Comparison of ENCODE assay signal across 24 cellular contexts in the genomic region with DNA sequence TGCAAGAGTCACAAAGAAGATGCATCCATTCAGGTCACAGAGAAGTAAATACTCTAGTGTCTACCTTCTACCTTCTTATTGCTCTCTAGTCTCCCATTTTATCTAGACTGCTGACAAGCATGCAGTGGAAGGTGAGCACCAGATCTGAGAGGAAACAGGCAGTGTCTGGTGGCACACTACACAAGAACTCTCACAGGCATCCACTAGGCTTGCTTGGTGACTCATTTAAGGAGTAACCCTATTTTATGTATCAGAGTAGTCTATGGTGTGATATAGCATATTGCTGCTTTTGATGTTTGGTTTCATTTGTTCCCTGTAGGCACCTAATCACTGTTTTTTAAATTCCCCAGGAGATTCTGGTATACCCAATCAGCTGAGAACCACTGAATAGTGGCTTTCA. TPM values are rescaled to one million over a fixed set of nuclear protein-coding genes. Genes with fewer than 3 reads are reported as not detected.
A peak's percentile ranks its signal among the peaks of the same experiment; 100 is the strongest.
DNase-seq lines count a peak whose midpoint lies in the region; ATAC-seq, FAIRE-seq and TF ChIP-seq lines count a peak whose summit lies in the region.
"Had no signal": no experiment of that assay in that cellular context is flagged by ENCODE, and none has a peak within 500 bp of the region (broad histone marks: within the 10 kb centered on the region; RNA-seq: fewer than 3 reads in every experiment).

No MANE protein-coding gene starts in this region.

- no peak for TF ChIP-seq CTCF in A549 (IDR thresholded peaks at IDR 0.05)
- no peak for TF ChIP-seq CTCF in bronchial epithelial cell (IDR thresholded peaks at IDR 0.05; ENCODE audit: insufficient read depth, low read length, severe bottlenecking)

- H3K4me3 Mint-ChIP-seq in CD4-positive, CD25-positive, alpha-beta regulatory T cell, result no peak overlapping the region
- H3K4me3 Mint-ChIP-seq in T-helper 2 cell treated with Interferon-gamma antibody and Interleukin-4, amounts not matched to agents 5 μg/mL and 100 μg/mL, for 36 hours, result peak overlapping the region; percentile 24

- H3K27me3 ChIP-seq in CD4-positive, CD25-positive, alpha-beta regulatory T cell (ENCODE audit: control insufficient read depth, insufficient read depth, low read length), result peaks cover 32% of the 10 kb centered on the region
- peaks cover 26% of the 10 kb centered on the region for H3K27me3 ChIP-seq in bronchial epithelial cell (ENCODE audit: control insufficient read depth, insufficient read depth, low read length)

- no peak overlapping the region for H3K27ac ChIP-seq in A549
- no peak overlapping the region for H3K27ac ChIP-seq in CD4-positive, CD25-positive, alpha-beta regulatory T cell (ENCODE audit: insufficient read depth, low read length, poor library complexity, severe bottlenecking)
- H3K27ac ChIP-seq: body of pancreas, coronary artery, KMS-11, prostate gland, suprapubic skin, WERI-Rb-1 had no signal

- peaks cover 59% of the 10 kb centered on the region for H3K27me3 Mint-ChIP-seq in CD4-positive, CD25-positive, alpha-beta regulatory T cell
- H3K27me3 Mint-ChIP-seq in T-helper 2 cell treated with Interferon-gamma antibody and Interleukin-4, amounts not matched to agents 5 μg/mL and 100 μg/mL, for 36 hours (ENCODE audit: low read depth), result peaks cover 34% of the 10 kb centered on the region

- TF ChIP-seq RAD21 in A549 (conservative IDR thresholded peaks at IDR 0.05 in 1 of 2, IDR thresholded peaks at IDR 0.05 in 1 of 2), result no peak

- CTCF ChIA-PET in A549 (lab: Yijun Ruan, JAX), result no interaction called here

- DNase-seq in A549 (ENCODE audit: low read depth in 1 of 2, low spot score in 1 of 2) (no peak), bronchial epithelial cell (ENCODE audit: low read depth) (peak; percentile 16), left colon (no peak), NCI-H2227 treated with DMSO at 0.1 percent for 48 hours (lab: John Stamatoyannopoulos, UW) (no peak), NCI-H2227 (lab: John Stamatoyannopoulos, UW; ENCODE audit: unreplicated experiment) (no peak), NCI-H524 treated with DMSO at 0.1 percent for 48 hours (lab: John Stamatoyannopoulos, UW) (no peak)
- DNase-seq in CD4-positive, CD25-positive, alpha-beta regulatory T cell, result peak in 1 of 3 donors; percentile 69
- DNase-seq in T-helper 2 cell treated with Interferon-gamma antibody and Interleukin-4, amounts not matched to agents 5 μg/mL and 100 μg/mL, for 36 hours (ENCODE audit: low spot score), result peak; percentile 28
- DNase-seq: body of pancreas, DMS53, H9, left ventricle myocardium inferior, NCI-H1048, NCI-H187 treated with DMSO at 0.1 percent for 48 hours, NCI-H345, WERI-Rb-1 had no signal

- H3K4me3 ChIP-seq in A549 (no peak overlapping the region), bronchial epithelial cell (ENCODE audit: low read depth, low read length) (no peak overlapping the region)
- no peak overlapping the region for H3K4me3 ChIP-seq in CD4-positive, CD25-positive, alpha-beta regulatory T cell (ENCODE audit: low read depth, low read length)
- H3K4me3 ChIP-seq: body of pancreas, coronary artery, prostate gland, suprapubic skin had no signal

- intact Hi-C loops in left colon (cut with DNase I, micrococcal nuclease), result no loop called here

- TF ChIP-seq POLR2A in A549 (IDR thresholded peaks at IDR 0.05; ENCODE audit: low read length), result no peak

- H3K9me3 Mint-ChIP-seq in CD4-positive, CD25-positive, alpha-beta regulatory T cell, result no peaks in the 10 kb centered on the region
- no peaks in the 10 kb centered on the region for H3K9me3 Mint-ChIP-seq in T-helper 2 cell treated with Interferon-gamma antibody and Interleukin-4, amounts not matched to agents 5 μg/mL and 100 μg/mL, for 36 hours
- H3K9me3 Mint-ChIP-seq: H9 had no signal

- no peak for TF ChIP-seq EP300 in A549 (IDR thresholded peaks at IDR 0.05)

- H3K4me2 ChIP-seq in A549, result no peak overlapping the region
- H3K4me2 ChIP-seq: KMS-11 had no signal

- no peak overlapping the region for H3K27ac Mint-ChIP-seq in CD4-positive, CD25-positive, alpha-beta regulatory T cell
- peak overlapping the region; percentile 8 for H3K27ac Mint-ChIP-seq in T-helper 2 cell treated with Interferon-gamma antibody and Interleukin-4, amounts not matched to agents 5 μg/mL and 100 μg/mL, for 36 hours
- H3K27ac Mint-ChIP-seq: H9 had no signal

- H3K4me1 ChIP-seq in A549, result no peaks in the 10 kb centered on the region
- H3K4me1 ChIP-seq in CD4-positive, CD25-positive, alpha-beta regulatory T cell (ENCODE audit: control insufficient read depth, insufficient read depth, low read length, poor library complexity, severe bottlenecking), result no peaks in the 10 kb centered on the region
- H3K4me1 ChIP-seq: prostate gland had no signal

- no peak for FAIRE-seq in A549 (lab: Jason Lieb, UNC)
- no peak for FAIRE-seq in bronchial epithelial cell (lab: Jason Lieb, UNC)
- FAIRE-seq: GM12892, HTR-8/SVneo, RCC 7860, urothelium cell line had no signal

- ATAC-seq in A549, result peak; percentile 24 to 36; a peak in 1 of 6 replicates
- ATAC-seq in CD4-positive, CD25-positive, alpha-beta regulatory T cell (ENCODE audit: low read depth in 2 of 2), result peak; percentile 58 to 79
- ATAC-seq in left colon, result no peak
- ATAC-seq: body of pancreas had no signal

- H3K9me3 ChIP-seq in A549, result no peaks in the 10 kb centered on the region
- no peaks in the 10 kb centered on the region for H3K9me3 ChIP-seq in CD4-positive, CD25-positive, alpha-beta regulatory T cell (ENCODE audit: control insufficient read depth in 2 of 2, low read length in 2 of 2)
- H3K9me3 ChIP-seq: body of pancreas, left ventricle myocardium inferior, prostate gland, suprapubic skin had no signal

- no peaks in the 10 kb centered on the region for H3K36me3 Mint-ChIP-seq in CD4-positive, CD25-positive, alpha-beta regulatory T cell
- H3K36me3 Mint-ChIP-seq in T-helper 2 cell treated with Interferon-gamma antibody and Interleukin-4, amounts not matched to agents 5 μg/mL and 100 μg/mL, for 36 hours (ENCODE audit: low read depth), result no peaks in the 10 kb centered on the region

- H3K4me1 Mint-ChIP-seq in CD4-positive, CD25-positive, alpha-beta regulatory T cell, result peaks cover 0 to 17% (median 9%) of the 10 kb centered on the region in 4 donors
- peaks cover 36% of the 10 kb centered on the region for H3K4me1 Mint-ChIP-seq in T-helper 2 cell treated with Interferon-gamma antibody and Interleukin-4, amounts not matched to agents 5 μg/mL and 100 μg/mL, for 36 hours (ENCODE audit: low read depth)

- POLR2A ChIA-PET in A549 (lab: Yijun Ruan, JAX), result no interaction called here

- H3K36me3 ChIP-seq in CD4-positive, CD25-positive, alpha-beta regulatory T cell (ENCODE audit: control insufficient read depth, insufficient read depth, low read length), result no peaks in the 10 kb centered on the region
- H3K36me3 ChIP-seq in bronchial epithelial cell (ENCODE audit: control insufficient read depth, insufficient read depth, low read length), result no peaks in the 10 kb centered on the region
- H3K36me3 ChIP-seq: left ventricle myocardium inferior, prostate gland, suprapubic skin, WERI-Rb-1 had no signal

TF ChIP-seq in A549, 52 proteins besides CTCF, POLR2A, EP300 and RAD21 (continues in another document):
- TF ChIP-seq NPAS2 (CRISPR knock-in tag; IDR thresholded peaks at IDR 0.05; ENCODE audit: borderline replicate concordance) (no peak), TFCP2L1 (CRISPR knock-in tag; IDR thresholded peaks at IDR 0.05) (no peak), BHLHE40 (IDR thresholded peaks at IDR 0.05; ENCODE audit: low read depth, low read length) (no peak), KDM1A (IDR thresholded peaks at IDR 0.05; ENCODE audit: low read depth) (no peak), NR3C1 (IDR thresholded peaks at IDR 0.05) (no peak), HEYL (CRISPR knock-in tag; IDR thresholded peaks at IDR 0.05) (no peak)
- TF ChIP-seq, protein P1, sequence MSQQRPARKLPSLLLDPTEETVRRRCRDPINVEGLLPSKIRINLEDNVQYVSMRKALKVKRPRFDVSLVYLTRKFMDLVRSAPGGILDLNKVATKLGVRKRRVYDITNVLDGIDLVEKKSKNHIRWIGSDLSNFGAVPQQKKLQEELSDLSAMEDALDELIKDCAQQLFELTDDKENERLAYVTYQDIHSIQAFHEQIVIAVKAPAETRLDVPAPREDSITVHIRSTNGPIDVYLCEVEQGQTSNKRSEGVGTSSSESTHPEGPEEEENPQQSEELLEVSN (IDR thresholded peaks at IDR 0.05; ENCODE audit: borderline replicate concordance, low read depth), result no peak
- TF ChIP-seq, protein P2, sequence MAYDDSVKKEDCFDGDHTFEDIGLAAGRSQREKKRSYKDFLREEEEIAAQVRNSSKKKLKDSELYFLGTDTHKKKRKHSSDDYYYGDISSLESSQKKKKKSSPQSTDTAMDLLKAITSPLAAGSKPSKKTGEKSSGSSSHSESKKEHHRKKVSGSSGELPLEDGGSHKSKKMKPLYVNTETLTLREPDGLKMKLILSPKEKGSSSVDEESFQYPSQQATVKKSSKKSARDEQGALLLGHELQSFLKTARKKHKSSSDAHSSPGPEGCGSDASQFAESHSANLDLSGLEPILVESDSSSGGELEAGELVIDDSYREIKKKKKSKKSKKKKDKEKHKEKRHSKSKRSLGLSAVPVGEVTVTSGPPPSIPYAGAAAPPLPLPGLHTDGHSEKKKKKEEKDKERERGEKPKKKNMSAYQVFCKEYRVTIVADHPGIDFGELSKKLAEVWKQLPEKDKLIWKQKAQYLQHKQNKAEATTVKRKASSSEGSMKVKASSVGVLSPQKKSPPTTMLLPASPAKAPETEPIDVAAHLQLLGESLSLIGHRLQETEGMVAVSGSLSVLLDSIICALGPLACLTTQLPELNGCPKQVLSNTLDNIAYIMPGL (CRISPR knock-in tag; IDR thresholded peaks at IDR 0.05; ENCODE audit: borderline replicate concordance), result no peak

RNA-seq across cellular contexts. Expression of gene THBS4, which starts 1.6 kb away (rescaled TPM):
- polyA plus RNA-seq in A549 (2011; rRNA removed) (0.28 and 0.30 TPM in 2 replicates), A549 (2017; fragmentation: RNase III; extraction: RNeasy Plus Mini Kit Qiagen cat#74134 plus additional on column Dnase treatment) (0.16 to 0.54 TPM (median 0.41 TPM) in 3 replicates)
- 0.05 and 0.09 TPM in 2 replicates for polyA plus RNA-seq in A549 (2012; cell fraction: cytosol; rRNA removed)
- 0.09 and 0.12 TPM in 2 replicates for polyA plus RNA-seq in A549 (2012; cell fraction: nucleus; rRNA removed)
- polyA minus RNA-seq in A549 (2011; rRNA and poly(A)+ RNA removed), result 0.34 TPM in 1 of 2 replicates, not detected in the other
- not detected for total RNA-seq in CD4-positive, CD25-positive, alpha-beta regulatory T cell
- not detected for polyA plus RNA-seq in CD4-positive, CD25-positive, alpha-beta regulatory T cell
- total RNA-seq in bronchial epithelial cell (0.26 TPM in 2 replicates), left colon (1 to 10 TPM in 1 of 2 donors, under 1 TPM in 1; 0.79 to 8.2 TPM)

RNA-seq across cellular contexts. Expression of gene MTX3, which starts 42.5 kb away (rescaled TPM):
- 15.8 and 19.1 TPM in 2 replicates for polyA plus RNA-seq in A549 (2011; rRNA removed)
- polyA plus RNA-seq in A549 (2012; cell fraction: cytosol; rRNA removed), result 3.2 and 3.8 TPM in 2 replicates
- polyA plus RNA-seq in A549 (2012; cell fraction: nucleus; rRNA removed), result 2.8 and 5.6 TPM in 2 replicates
- 7.4 to 8.1 TPM (median 8.0 TPM) in 3 replicates for polyA plus RNA-seq in A549 (2017; fragmentation: RNase III; extraction: RNeasy Plus Mini Kit Qiagen cat#74134 plus additional on column Dnase treatment)
- 9.1 and 11.2 TPM in 2 replicates for polyA minus RNA-seq in A549 (2011; rRNA and poly(A)+ RNA removed)
- total RNA-seq in CD4-positive, CD25-positive, alpha-beta regulatory T cell, result 18.1 TPM
- 1 to 10 TPM; 1.4 to 2.6 (median 2.5) TPM for polyA plus RNA-seq in CD4-positive, CD25-positive, alpha-beta regulatory T cell
- 17.3 and 22.1 TPM in 2 replicates for total RNA-seq in bronchial epithelial cell
- 1 to 10 TPM; 7.9 to 8.4 TPM for total RNA-seq in left colon

Comparison
In these comparisons a context has a peak if more than half of its experiments do, and no peak if none do; other contexts are left out.
1. DNase-seq: peak in T-helper 2 cell treated with Interferon-gamma antibody and Interleukin-4, amounts not matched to agents 5 μg/mL and 100 μg/mL, for 36 hours (single experiment) and bronchial epithelial cell (single experiment); none in A549 (0 of 2), left colon (0 of 2), NCI-H2227 treated with DMSO at 0.1 percent for 48 hours (single experiment), NCI-H2227 (single experiment) and NCI-H524 treated with DMSO at 0.1 percent for 48 hours (single experiment).